In the genomic region with DNA sequence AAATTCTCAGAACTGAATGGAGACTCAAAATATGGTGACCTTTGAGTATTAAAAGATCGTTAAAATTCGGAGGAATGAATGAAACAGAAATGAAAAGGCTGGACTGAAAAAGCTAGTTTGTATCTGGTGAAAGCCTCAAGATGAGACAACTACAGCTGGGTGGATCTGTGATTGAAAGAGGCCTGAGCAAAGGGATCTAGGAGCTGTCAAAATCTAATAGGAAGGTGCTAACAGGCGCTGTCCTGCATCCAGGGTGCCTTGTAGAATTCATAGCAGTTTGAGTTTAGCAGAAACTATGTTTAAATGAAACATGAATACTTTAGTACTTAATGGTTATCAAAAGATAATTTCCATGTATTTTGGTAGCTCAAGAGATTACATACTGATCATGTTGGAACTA, we compare ENCODE assay signal across 8 cellular contexts. TPM values are rescaled to one million over a fixed set of nuclear protein-coding genes. Genes with fewer than 3 reads are reported as not detected.
DNase-seq lines count a peak whose midpoint lies in the region; ATAC-seq and TF ChIP-seq lines count a peak whose summit lies in the region.

No MANE protein-coding gene starts in this region.

- peaks cover 37% of the 10 kb centered on the region for H3K36me3 Mint-ChIP-seq in activated naive CD4-positive, alpha-beta T cell treated with anti-CD3 and anti-CD28 coated beads for 36 hours (ENCODE audit: low read depth)

- CTCF ChIA-PET in activated naive CD4-positive, alpha-beta T cell treated with anti-CD3 and anti-CD28 coated beads for 36 hours (lab: Charles Lee) = interaction anchor here (0.7 to 3.6 kb wide), 17 partner anchors 13 to 170 kb away, joined by 3 to 26 read pairs (median 4); no protein-coding TSS in a partner anchor

- ATAC-seq in right lobe of liver (no peak), HG02763 (IDR thresholded peaks at IDR 0.05; ENCODE audit: unreplicated experiment) (no peak)

- TF ChIP-seq POLR2A in right lobe of liver (IDR thresholded peaks at IDR 0.05) (no peak), transverse colon (IDR thresholded peaks at IDR 0.05) (no peak)

- peak overlapping the region; percentile 87 for H3K27ac Mint-ChIP-seq in activated naive CD4-positive, alpha-beta T cell treated with anti-CD3 and anti-CD28 coated beads for 36 hours

- peak overlapping the region; percentile 86 for H3K4me3 Mint-ChIP-seq in activated naive CD4-positive, alpha-beta T cell treated with anti-CD3 and anti-CD28 coated beads for 36 hours

- H3K36me3 ChIP-seq in ascending aorta (no peaks in the 10 kb centered on the region), right lobe of liver (no peaks in the 10 kb centered on the region), transverse colon (no peaks in the 10 kb centered on the region)

- TF ChIP-seq CTCF in ascending aorta (IDR thresholded peaks at IDR 0.05) = no peak
- no peak for TF ChIP-seq CTCF in right lobe of liver (IDR thresholded peaks at IDR 0.05)
- TF ChIP-seq CTCF in transverse colon (IDR thresholded peaks at IDR 0.05) = no peak

- in situ Hi-C loops in transverse colon (cut with MboI; ENCODE audit: low pct_ligation_motif_present in 1 of 4, low pct_unique_long_range_greater_than_20kb in 1 of 4, low sequenced_read_pairs in 3 of 4) = no loop called here

- H3K4me1 ChIP-seq in ascending aorta (peaks cover 9 to 41% of the 10 kb centered on the region in 2 donors), right lobe of liver (peaks cover 0 to 48% (median 21%) of the 10 kb centered on the region in 4 donors), transverse colon (peaks cover 39 to 69% (median 55%) of the 10 kb centered on the region in 4 donors)

- H3K27me3 ChIP-seq in ascending aorta (no peaks in the 10 kb centered on the region), right lobe of liver (no peaks in the 10 kb centered on the region), transverse colon (no peaks in the 10 kb centered on the region)

- peaks cover 53% of the 10 kb centered on the region for H3K4me1 Mint-ChIP-seq in activated naive CD4-positive, alpha-beta T cell treated with anti-CD3 and anti-CD28 coated beads for 36 hours (ENCODE audit: low read depth)

- no peak for TF ChIP-seq EP300 in transverse colon (IDR thresholded peaks at IDR 0.05; ENCODE audit: low read depth)

- 3% methylated on average over 3 of the region's 3 CpGs for WGBS in right lobe of liver (ENCODE audit: insufficient coverage, low coverage, low lambda C conversion rate, missing lambda C conversion rate)
- 22 to 25% methylated on average over 3 of the region's 3 CpGs for WGBS in transverse colon (ENCODE audit: low coverage in 1 of 2), 2 donors

- peak overlapping the region; percentile 70 to 83 for H3K4me3 ChIP-seq in ascending aorta
- H3K4me3 ChIP-seq in right lobe of liver = peak overlapping the region; percentile 47 to 99 (median 54)
- H3K4me3 ChIP-seq in transverse colon = peak overlapping the region in 3 of 4 donors; percentile 49 to 100 (median 100)

- no peaks in the 10 kb centered on the region for H3K27me3 Mint-ChIP-seq in activated naive CD4-positive, alpha-beta T cell treated with anti-CD3 and anti-CD28 coated beads for 36 hours (ENCODE audit: low read depth)

- H3K9me3 ChIP-seq in ascending aorta (no peaks in the 10 kb centered on the region), right lobe of liver (no peaks in the 10 kb centered on the region), transverse colon (no peaks in the 10 kb centered on the region)

- H3K27ac ChIP-seq in ascending aorta = peak overlapping the region; percentile 90 to 93
- peak overlapping the region; percentile 78 to 97 (median 90) for H3K27ac ChIP-seq in right lobe of liver
- H3K27ac ChIP-seq in transverse colon = peak overlapping the region; percentile 99 to 100 (median 100)

- intact Hi-C loops in activated naive CD4-positive, alpha-beta T cell treated with anti-CD3 and anti-CD28 coated beads for 36 hours (cut with micrococcal nuclease) = loop anchor here (2.0 kb wide), 2 partner anchors 20 to 44 kb away; no protein-coding TSS in a partner anchor
- intact Hi-C loops in ascending aorta (cut with DNase I) = loop anchor here (2.0 kb wide), 2 partner anchors 44 to 1520 kb away; partner anchors contain the start of gene PPP2R5C
- intact Hi-C loops in right lobe of liver (cut with DNase I) = no loop called here
- intact Hi-C loops in transverse colon (cut with DNase I; ENCODE audit: low total_unique reads) = no loop called here

- DNase-seq in activated naive CD4-positive, alpha-beta T cell treated with anti-CD3 and anti-CD28 coated beads for 36 hours = no peak
- no peak for DNase-seq in activated naive CD4-positive, alpha-beta T cell treated with anti-CD3 and anti-CD28 coated beads, Interleukin-2, amount 50 U/mL, for 16 hours
- no peak for DNase-seq in ascending aorta (ENCODE audit: low spot score in 2 of 2)
- no peak for DNase-seq in right lobe of liver
- DNase-seq in transverse colon = no peak
- no peak for DNase-seq in GF-D8 (lab: John Stamatoyannopoulos, UW)
- no peak for DNase-seq in NCI-H2196 (lab: John Stamatoyannopoulos, UW; ENCODE audit: unreplicated experiment)

- H3K9me3 Mint-ChIP-seq in activated naive CD4-positive, alpha-beta T cell treated with anti-CD3 and anti-CD28 coated beads for 36 hours = no peaks in the 10 kb centered on the region

RNA-seq across cellular contexts. Expression of gene YY1, which starts 2.3 kb away (rescaled TPM):
- 10 to 100 TPM; 82.4 to 85.0 TPM for total RNA-seq in activated naive CD4-positive, alpha-beta T cell treated with anti-CD3 and anti-CD28 coated beads for 36 hours
- total RNA-seq in ascending aorta (42.4 TPM), right lobe of liver (10 to 100 TPM; 24.4 to 52.5 (median 36.1) TPM), transverse colon (10 to 100 TPM; 50.8 to 61.3 (median 58.6) TPM)

Comparison
In these comparisons a context has a peak if more than half of its experiments do, and no peak if none do; other contexts are left out.
1. intact Hi-C loops: an anchor here in activated naive CD4-positive, alpha-beta T cell treated with anti-CD3 and anti-CD28 coated beads for 36 hours (2.0 kb wide) and ascending aorta (2.0 kb wide); none called in right lobe of liver and transverse colon.